ENCODE assay signal across 8 cellular contexts in the genomic region with DNA sequence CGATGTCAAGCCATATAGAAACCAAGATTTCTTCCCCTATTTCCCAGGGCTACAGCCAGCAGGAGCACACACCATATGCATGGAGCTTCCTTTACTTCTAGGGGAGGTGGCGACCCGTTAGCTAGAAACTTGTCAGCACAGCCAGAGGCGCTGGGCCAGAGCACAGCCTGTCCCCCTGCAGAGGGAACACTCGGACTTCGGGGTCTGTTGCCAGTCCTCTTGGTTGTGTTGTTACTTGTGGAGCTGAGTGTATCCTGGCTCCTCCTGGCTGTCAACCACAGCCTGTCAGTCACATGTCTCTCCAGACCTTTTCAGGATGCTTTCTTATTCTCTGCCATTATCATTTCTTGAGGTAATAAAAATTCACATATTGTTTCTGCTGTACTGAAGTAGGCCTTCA. TPM values are rescaled to one million over a fixed set of nuclear protein-coding genes. Genes with fewer than 3 reads are reported as not detected.
DNase-seq lines count a peak whose midpoint lies in the region; ATAC-seq and TF ChIP-seq lines count a peak whose summit lies in the region.

No MANE protein-coding gene starts in this region.

- ATAC-seq in esophagus mucosa (no peak), HG03520 (IDR thresholded peaks at IDR 0.05; ENCODE audit: unreplicated experiment) (no peak), GM19463 (IDR thresholded peaks at IDR 0.05; ENCODE audit: unreplicated experiment) (no peak)

- no peaks in the 10 kb centered on the region for H3K9me3 ChIP-seq in CD8-positive, alpha-beta memory T cell (ENCODE audit: low read length)
- H3K9me3 ChIP-seq in cardiac muscle cell (ENCODE audit: low read depth) = no peaks in the 10 kb centered on the region

- POLR2A ChIA-PET in CD8-positive, alpha-beta memory T cell (lab: Charles Lee) = no interaction called here

- CTCF ChIA-PET in CD8-positive, alpha-beta memory T cell (lab: Charles Lee) = interaction anchor here (1.1 kb wide), 1 partner anchor 9 kb away, joined by 3 read pairs; no protein-coding TSS in a partner anchor

- H3K27ac ChIP-seq in CD8-positive, alpha-beta memory T cell (ENCODE audit: low read depth, low read length) = no peak overlapping the region
- peak overlapping the region; percentile 36 for H3K27ac ChIP-seq in cardiac muscle cell

- no peaks in the 10 kb centered on the region for H3K27me3 ChIP-seq in CD8-positive, alpha-beta memory T cell (ENCODE audit: insufficient read depth, low read length, poor library complexity, severe bottlenecking)
- H3K27me3 ChIP-seq in cardiac muscle cell = no peaks in the 10 kb centered on the region

- no peaks in the 10 kb centered on the region for H3K4me1 ChIP-seq in CD8-positive, alpha-beta memory T cell (ENCODE audit: insufficient read depth, low read length)
- H3K4me1 ChIP-seq in cardiac muscle cell (ENCODE audit: low read depth) = peaks cover 30% of the 10 kb centered on the region

- no peak overlapping the region for H3K4me3 Mint-ChIP-seq in CD8-positive, alpha-beta memory T cell
- no peak overlapping the region for H3K4me3 Mint-ChIP-seq in osteocyte (ENCODE audit: unreplicated experiment)

- H3K4me1 Mint-ChIP-seq in CD8-positive, alpha-beta memory T cell = peaks cover 13 to 24% (median 20%) of the 10 kb centered on the region in 3 donors
- H3K4me1 Mint-ChIP-seq in osteocyte (ENCODE audit: unreplicated experiment) = peaks cover 38% of the 10 kb centered on the region

- H3K27ac Mint-ChIP-seq in CD8-positive, alpha-beta memory T cell = peak overlapping the region in 7 of 8 donors; percentile 45 to 85 (median 69)
- H3K27ac Mint-ChIP-seq in osteocyte (ENCODE audit: unreplicated experiment) = peak overlapping the region; percentile 68

- peaks cover 0 to 6% of the 10 kb centered on the region in 2 donors for H3K27me3 Mint-ChIP-seq in CD8-positive, alpha-beta memory T cell
- H3K27me3 Mint-ChIP-seq in osteocyte (ENCODE audit: unreplicated experiment) = no peaks in the 10 kb centered on the region

- H3K9me3 Mint-ChIP-seq in CD8-positive, alpha-beta memory T cell = no peaks in the 10 kb centered on the region
- no peaks in the 10 kb centered on the region for H3K9me3 Mint-ChIP-seq in osteocyte (ENCODE audit: unreplicated experiment)

- TF ChIP-seq CTCF in cardiac muscle cell (IDR thresholded peaks at IDR 0.05; ENCODE audit: low read depth, low read length) (no peak), osteocyte (IDR thresholded peaks at IDR 0.05) (no peak)

- peaks cover 0 to 84% (median 26%) of the 10 kb centered on the region in 3 donors for H3K36me3 Mint-ChIP-seq in CD8-positive, alpha-beta memory T cell
- peaks cover 20% of the 10 kb centered on the region for H3K36me3 Mint-ChIP-seq in osteocyte (ENCODE audit: unreplicated experiment)

- peaks cover 48% of the 10 kb centered on the region for H3K36me3 ChIP-seq in CD8-positive, alpha-beta memory T cell (ENCODE audit: insufficient read depth, low read length)
- no peaks in the 10 kb centered on the region for H3K36me3 ChIP-seq in cardiac muscle cell

- H3K4me3 ChIP-seq in CD8-positive, alpha-beta memory T cell (ENCODE audit: low read length) = no peak overlapping the region
- H3K4me3 ChIP-seq in cardiac muscle cell = no peak overlapping the region

- no peak for DNase-seq in CD8-positive, alpha-beta memory T cell
- DNase-seq in UCSD-AML1 (lab: John Stamatoyannopoulos, UW; ENCODE audit: unreplicated experiment) = peak; percentile 39
- peak in 1 of 2 donors; percentile 14 for DNase-seq in cardiac muscle cell (ENCODE audit: low read depth in 1 of 2, low spot score in 1 of 2)
- DNase-seq in osteocyte (ENCODE audit: extremely low spot score, unreplicated experiment) = no peak
- DNase-seq in stimulated activated CD4-positive, alpha-beta T cell treated with anti-CD3 and anti-CD28 coated beads, Interleukin-12 subunit alpha, Interleukin-12 subunit beta, amount 100 ng/mL, for 4 hours = no peak

RNA-seq across cellular contexts. Expression of a gene that starts 57.6 kb away (rescaled TPM):
- 10 to 100 TPM; 11.3 to 12.2 TPM for total RNA-seq in CD8-positive, alpha-beta memory T cell
- 20.3 TPM for polyA plus RNA-seq in CD8-positive, alpha-beta memory T cell
- total RNA-seq in cardiac muscle cell (19.0 and 28.9 TPM in 2 replicates), osteocyte (10.5 and 12.8 TPM in 2 replicates), esophagus mucosa (68.5 TPM)
- polyA plus RNA-seq in cardiac muscle cell = 15.2 and 20.8 TPM in 2 replicates
